18 cellular contexts compared by ENCODE assay signal in the genomic region with DNA sequence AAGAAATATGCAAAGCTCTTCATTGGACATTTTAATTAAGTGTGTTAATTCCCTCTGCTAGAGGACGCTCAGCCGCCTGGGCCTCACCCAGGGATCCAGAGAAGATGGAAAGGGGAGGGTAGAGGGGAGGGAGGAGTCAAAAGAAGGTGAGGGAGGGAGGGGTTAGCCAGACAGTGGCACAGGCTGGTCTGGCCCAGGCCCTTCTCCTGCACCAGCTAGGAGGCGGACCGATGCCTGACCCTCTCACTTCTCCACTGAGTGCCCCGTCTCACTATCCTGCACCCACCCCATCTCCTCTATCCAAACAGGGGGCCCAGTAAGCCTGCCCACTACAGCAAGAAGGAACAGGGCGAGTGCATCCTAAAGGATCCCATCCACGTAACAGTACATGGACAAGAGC. TPM values are rescaled to one million over a fixed set of nuclear protein-coding genes. Genes with fewer than 3 reads are reported as not detected.
DNase-seq lines count a peak whose midpoint lies in the region; ATAC-seq and TF ChIP-seq lines count a peak whose summit lies in the region.
"Had no signal": no experiment of that assay in that cellular context is flagged by ENCODE, and none has a peak within 500 bp of the region (broad histone marks: within the 10 kb centered on the region; RNA-seq: fewer than 3 reads in every experiment).

No MANE protein-coding gene starts in this region.

- BruUV-seq in HCT116 (replicated peaks; lab: Mats Ljungman, UMichigan) = no TSS peak

- 86% methylated on average over 7 of the region's 7 CpGs for WGBS in suprapubic skin

- TF ChIP-seq CTCF in HCT116 (IDR thresholded peaks at IDR 0.05 in 2 of 3, conservative IDR thresholded peaks at IDR 0.05 in 1 of 3; ENCODE audit: borderline replicate concordance in 1 of 3, insufficient read depth in 1 of 3, low read depth in 2 of 3, low read length in 2 of 3) = no peak
- TF ChIP-seq CTCF in parathyroid adenoma (IDR thresholded peaks at IDR 0.05) = no peak
- no peak for TF ChIP-seq CTCF in suprapubic skin (IDR thresholded peaks at IDR 0.05)
- TF ChIP-seq CTCF in progenitor cell of endocrine pancreas (IDR thresholded peaks at IDR 0.05; ENCODE audit: unreplicated experiment) = no peak

- H3K27me3 ChIP-seq in HCT116 (ENCODE audit: insufficient read depth, low read length) (no peaks in the 10 kb centered on the region), parathyroid adenoma (ENCODE audit: control insufficient read depth, insufficient read depth, low read length) (no peaks in the 10 kb centered on the region), suprapubic skin (no peaks in the 10 kb centered on the region)
- H3K27me3 ChIP-seq: BLaER1 had no signal

- ATAC-seq in HCT116 = 0 out of 2 replicates have a peak, but pooled peaks have one; percentile 40
- ATAC-seq: K562 had no signal

- H3K36me3 ChIP-seq in HCT116 (ENCODE audit: control insufficient read depth in 1 of 2, insufficient read depth in 2 of 2, low read length in 2 of 2) (no peaks in the 10 kb centered on the region), parathyroid adenoma (ENCODE audit: control insufficient read depth, insufficient read depth, low read length) (no peaks in the 10 kb centered on the region), suprapubic skin (no peaks in the 10 kb centered on the region)
- H3K36me3 ChIP-seq: BLaER1 had no signal

- peaks cover 2% of the 10 kb centered on the region for H3K4me1 Mint-ChIP-seq in progenitor cell of endocrine pancreas (ENCODE audit: low read depth)
- H3K4me1 Mint-ChIP-seq: CD14-positive monocyte; CD4-positive, alpha-beta memory T cell had no signal

- H3K9me3 ChIP-seq in HCT116 (ENCODE audit: control insufficient read depth in 1 of 2, insufficient read depth in 1 of 2, low read depth in 1 of 2, low read length in 2 of 2) (no peaks in the 10 kb centered on the region), parathyroid adenoma (ENCODE audit: control insufficient read depth, low read length) (no peaks in the 10 kb centered on the region), suprapubic skin (no peaks in the 10 kb centered on the region)
- H3K9me3 ChIP-seq: BLaER1 had no signal

- H3K4me2 ChIP-seq in HCT116 (ENCODE audit: low read length) (no peak overlapping the region), parathyroid adenoma (ENCODE audit: low read length) (no peak overlapping the region)
- H3K4me2 ChIP-seq: BLaER1 had no signal

- POLR2A ChIA-PET in HCT116 (lab: Charles Lee) = no interaction called here

- H3K9me3 Mint-ChIP-seq in progenitor cell of endocrine pancreas (ENCODE audit: low read depth) = no peaks in the 10 kb centered on the region

- H3K4me3 ChIP-seq in HCT116 (replicated peaks in 1 of 2; ENCODE audit: low read depth in 1 of 2, low read length in 2 of 2) (no peak overlapping the region), parathyroid adenoma (ENCODE audit: low read depth, low read length) (no peak overlapping the region), suprapubic skin (no peak overlapping the region)
- H3K4me3 ChIP-seq: BLaER1, K562 had no signal

- no peaks in the 10 kb centered on the region for H3K9me2 ChIP-seq in HCT116 (ENCODE audit: insufficient read depth)

- H3K4me1 ChIP-seq in HCT116 (ENCODE audit: control insufficient read depth in 1 of 2, insufficient read depth in 2 of 2, low read length in 2 of 2) = no peaks in the 10 kb centered on the region
- peaks cover 22% of the 10 kb centered on the region for H3K4me1 ChIP-seq in parathyroid adenoma
- H3K4me1 ChIP-seq in suprapubic skin = no peaks in the 10 kb centered on the region
- H3K4me1 ChIP-seq: BLaER1 had no signal

- CTCF ChIA-PET in HCT116 (lab: Charles Lee) = no interaction called here

- DNase-seq in HCT116 (ENCODE audit: low read depth, low spot score) (no peak), mesenteric fat pad (ENCODE audit: low spot score) (peak; percentile 43), suprapubic skin (ENCODE audit: low spot score in 2 of 2) (no peak), NCI-H526 (lab: John Stamatoyannopoulos, UW) (no peak), AG20443 (ENCODE audit: low spot score) (no peak), progenitor cell of endocrine pancreas (ENCODE audit: low spot score, unreplicated experiment) (no peak)
- DNase-seq: ACHN; CD4-positive, alpha-beta memory T cell; DMS153; DMS79; GF-D8; HCEC 1CT; HFFc6; IMR-90 had no signal

- no peak overlapping the region for H3K4me3 Mint-ChIP-seq in progenitor cell of endocrine pancreas (ENCODE audit: low read depth)
- H3K4me3 Mint-ChIP-seq: CD14-positive monocyte; CD4-positive, alpha-beta memory T cell; HFFc6 had no signal

- intact Hi-C loops in HCT116 (cut with micrococcal nuclease) = no loop called here

- H2AFZ ChIP-seq in HCT116 (ENCODE audit: low read depth, low read length, poor library complexity, severe bottlenecking) = no peak overlapping the region
- H2AFZ ChIP-seq in parathyroid adenoma = no peak overlapping the region

- peaks cover 17% of the 10 kb centered on the region for H3K27me3 Mint-ChIP-seq in progenitor cell of endocrine pancreas

- H3K9ac ChIP-seq in HCT116 (ENCODE audit: low read length) = no peak overlapping the region
- H3K9ac ChIP-seq in parathyroid adenoma = no peak overlapping the region
- H3K9ac ChIP-seq: BLaER1 had no signal

- RAD21 ChIA-PET in HCT116 (lab: Charles Lee; ENCODE audit: low non-redundant PET in 1 of 2, low total read pairs in 2 of 2, uncharacterized antibody in 2 of 2, unreplicated experiment in 2 of 2) = no interaction called here

- H3K79me2 ChIP-seq in HCT116 (ENCODE audit: insufficient read depth, low read length) (no peaks in the 10 kb centered on the region), parathyroid adenoma (peaks cover 27% of the 10 kb centered on the region)

- no peaks in the 10 kb centered on the region for H4K20me1 ChIP-seq in HCT116 (ENCODE audit: insufficient read depth)
- H4K20me1 ChIP-seq: BLaER1 had no signal

- H3K27ac Mint-ChIP-seq in progenitor cell of endocrine pancreas = no peak overlapping the region
- H3K27ac Mint-ChIP-seq: CD14-positive monocyte, HFFc6 had no signal

- H3K36me3 Mint-ChIP-seq in progenitor cell of endocrine pancreas (ENCODE audit: insufficient read depth) = no peaks in the 10 kb centered on the region
- H3K36me3 Mint-ChIP-seq: CD14-positive monocyte; CD4-positive, alpha-beta memory T cell had no signal

- TF ChIP-seq EP300 in suprapubic skin (IDR thresholded peaks at IDR 0.05) = no peak

- no peak for TF ChIP-seq RAD21 in HCT116 (IDR thresholded peaks at IDR 0.05; ENCODE audit: low read depth)

- TF ChIP-seq POLR2A in HCT116 (IDR thresholded peaks at IDR 0.05; ENCODE audit: borderline replicate concordance, extremely low read depth, insufficient read depth, insufficient read length) (no peak), suprapubic skin (IDR thresholded peaks at IDR 0.05) (no peak)

- H3K27ac ChIP-seq in HCT116 (ENCODE audit: low read depth, low read length) (no peak overlapping the region), parathyroid adenoma (peak overlapping the region; percentile 61), suprapubic skin (no peak overlapping the region)
- H3K27ac ChIP-seq: BLaER1 had no signal

TF ChIP-seq in HCT116, 20 proteins besides CTCF, POLR2A, EP300 and RAD21 (continues in another document):
- TF ChIP-seq ZNF274 (IDR thresholded peaks at IDR 0.05; ENCODE audit: low read depth, low read length) = no peak
- no peak for TF ChIP-seq POLR2AphosphoS5 (IDR thresholded peaks at IDR 0.05; ENCODE audit: low read depth, low read length)
- no peak for TF ChIP-seq MAX (IDR thresholded peaks at IDR 0.05)
- no peak for TF ChIP-seq ZFX (IDR thresholded peaks at IDR 0.05)
- no peak for TF ChIP-seq YY1 (IDR thresholded peaks at IDR 0.05; ENCODE audit: extremely low read depth, insufficient replicate concordance, low read depth, low read length)
- TF ChIP-seq SRF (IDR thresholded peaks at IDR 0.05; ENCODE audit: low read depth) = no peak
- TF ChIP-seq SP1 (IDR thresholded peaks at IDR 0.05; ENCODE audit: low read depth) = no peak
- TF ChIP-seq, protein P1, sequence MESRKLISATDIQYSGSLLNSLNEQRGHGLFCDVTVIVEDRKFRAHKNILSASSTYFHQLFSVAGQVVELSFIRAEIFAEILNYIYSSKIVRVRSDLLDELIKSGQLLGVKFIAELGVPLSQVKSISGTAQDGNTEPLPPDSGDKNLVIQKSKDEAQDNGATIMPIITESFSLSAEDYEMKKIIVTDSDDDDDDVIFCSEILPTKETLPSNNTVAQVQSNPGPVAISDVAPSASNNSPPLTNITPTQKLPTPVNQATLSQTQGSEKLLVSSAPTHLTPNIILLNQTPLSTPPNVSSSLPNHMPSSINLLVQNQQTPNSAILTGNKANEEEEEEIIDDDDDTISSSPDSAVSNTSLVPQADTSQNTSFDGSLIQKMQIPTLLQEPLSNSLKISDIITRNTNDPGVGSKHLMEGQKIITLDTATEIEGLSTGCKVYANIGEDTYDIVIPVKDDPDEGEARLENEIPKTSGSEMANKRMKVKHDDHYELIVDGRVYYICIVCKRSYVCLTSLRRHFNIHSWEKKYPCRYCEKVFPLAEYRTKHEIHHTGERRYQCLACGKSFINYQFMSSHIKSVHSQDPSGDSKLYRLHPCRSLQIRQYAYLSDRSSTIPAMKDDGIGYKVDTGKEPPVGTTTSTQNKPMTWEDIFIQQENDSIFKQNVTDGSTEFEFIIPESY (IDR thresholded peaks at IDR 0.05; ENCODE audit: extremely low read depth, insufficient replicate concordance, low read length) = no peak
- TF ChIP-seq FOSL1 (IDR thresholded peaks at IDR 0.05; ENCODE audit: low read depth) = no peak

RNA-seq across cellular contexts. Expression of gene RAB6B, which starts 22.9 kb away (rescaled TPM):
- total RNA-seq in HCT116 (2021; ENCODE audit: unreplicated experiment) = 14.1 TPM
- polyA plus RNA-seq in HCT116 (2012) = 12.2 and 14.9 TPM in 2 replicates
- total RNA-seq in mesenteric fat pad = 64.8 TPM
- 1 to 10 TPM in 1 of 4 donors, under 1 TPM in 3; 0.34 to 1.3 (median 0.83) TPM for total RNA-seq in suprapubic skin
- total RNA-seq in progenitor cell of endocrine pancreas = 10.5 and 12.9 TPM in 2 replicates
